In genomic region chrX:108312938-108313337, GRCh38 we compare ENCODE assay signal across 8 cellular contexts.
DNase-seq lines count a peak whose midpoint lies in the region; ATAC-seq and TF ChIP-seq lines count a peak whose summit lies in the region.

No MANE protein-coding gene starts in this region.

- peak overlapping the region; percentile 48; the same call in 1 of the 2 replicates for H3K27ac Mint-ChIP-seq in HFFc6
- H3K27ac Mint-ChIP-seq in CD4-positive, alpha-beta memory T cell = no peak overlapping the region

- peak overlapping the region; percentile 96 for H3K27ac ChIP-seq in ACC112 (ENCODE audit: low read depth, low read length)
- H3K27ac ChIP-seq in CD4-positive, alpha-beta memory T cell (ENCODE audit: low read depth, low read length) = no peak overlapping the region

- no peaks in the 10 kb centered on the region for H3K27me3 ChIP-seq in ACC112 (ENCODE audit: insufficient read depth, low read length)
- H3K27me3 ChIP-seq in CD4-positive, alpha-beta memory T cell (ENCODE audit: insufficient read depth, low read length) = no peaks in the 10 kb centered on the region

- H2AFZ ChIP-seq in ACC112 (ENCODE audit: low read length, unreplicated experiment) = no peak overlapping the region

- ATAC-seq in left ventricle myocardium superior (peak; percentile 98), GM21717 (IDR thresholded peaks at IDR 0.05; ENCODE audit: unreplicated experiment) (no peak), HG03095 (IDR thresholded peaks at IDR 0.05; ENCODE audit: unreplicated experiment) (no peak)

- no peaks in the 10 kb centered on the region; the same call in 1 of the 2 replicates for H3K27me3 Mint-ChIP-seq in HFFc6 (ENCODE audit: insufficient read depth)
- peaks cover 0 to 1% of the 10 kb centered on the region in 2 donors for H3K27me3 Mint-ChIP-seq in CD4-positive, alpha-beta memory T cell

- CTCF ChIA-PET in CD4-positive, alpha-beta memory T cell (lab: Charles Lee; ENCODE audit: partially characterized antibody) = no interaction called here

- peaks cover 41% of the 10 kb centered on the region for H3K4me1 ChIP-seq in ACC112 (ENCODE audit: control insufficient read depth, insufficient read depth, low read length, unreplicated experiment)
- H3K4me1 ChIP-seq in CD4-positive, alpha-beta memory T cell (ENCODE audit: insufficient read depth, low read length) = no peaks in the 10 kb centered on the region

- no peak overlapping the region for H3K4me3 Mint-ChIP-seq in HFFc6
- no peak overlapping the region for H3K4me3 Mint-ChIP-seq in CD4-positive, alpha-beta memory T cell

- H3K79me2 ChIP-seq in ACC112 (ENCODE audit: control insufficient read depth, insufficient read depth, low read length, unreplicated experiment) = no peaks in the 10 kb centered on the region

- no peak for TF ChIP-seq CTCF in HFFc6 (IDR thresholded peaks at IDR 0.05)

- POLR2A ChIA-PET in CD4-positive, alpha-beta memory T cell (lab: Charles Lee; ENCODE audit: partially characterized antibody) = no interaction called here

- H3K36me3 ChIP-seq in ACC112 (ENCODE audit: insufficient read depth, low read length) = no peaks in the 10 kb centered on the region
- no peaks in the 10 kb centered on the region for H3K36me3 ChIP-seq in CD4-positive, alpha-beta memory T cell (ENCODE audit: insufficient read depth, low read length)

- H3K4me3 ChIP-seq in ACC112 (ENCODE audit: low read depth, low read length) = no peak overlapping the region
- H3K4me3 ChIP-seq in CD4-positive, alpha-beta memory T cell (ENCODE audit: low read length in 2 of 2) = no peak overlapping the region

- DNase-seq in HFFc6 (peak; percentile 41), T1000 (lab: John Stamatoyannopoulos, UW) (peak; percentile 7), left ventricle myocardium superior (peak; percentile 52), SKM-1 treated with dmso at 0.1 percent for 144 hours (lab: John Stamatoyannopoulos, UW; ENCODE audit: unreplicated experiment) (no peak)
- no peak for DNase-seq in CD4-positive, alpha-beta memory T cell

- H3K4me1 Mint-ChIP-seq in HFFc6 (ENCODE audit: low read depth) = peaks cover 31% of the 10 kb centered on the region; the same call in 1 of the 2 replicates
- H3K4me1 Mint-ChIP-seq in CD4-positive, alpha-beta memory T cell = no peaks in the 10 kb centered on the region

- intact Hi-C loops in left ventricle myocardium superior (cut with micrococcal nuclease) = no loop called here
- intact Hi-C loops in CD4-positive, alpha-beta memory T cell (cut with micrococcal nuclease) = no loop called here

- H3K9me3 Mint-ChIP-seq in HFFc6 = 0 out of 2 replicates have a peak, but pooled peaks cover 4% of the 10 kb centered on the region
- H3K9me3 Mint-ChIP-seq in CD4-positive, alpha-beta memory T cell = no peaks in the 10 kb centered on the region

- no peaks in the 10 kb centered on the region for H3K9me3 ChIP-seq in CD4-positive, alpha-beta memory T cell (ENCODE audit: control insufficient read depth in 1 of 2, low read length in 2 of 2)

- H3K36me3 Mint-ChIP-seq in HFFc6 (ENCODE audit: low read depth) = no peaks in the 10 kb centered on the region
- no peaks in the 10 kb centered on the region for H3K36me3 Mint-ChIP-seq in CD4-positive, alpha-beta memory T cell

Comparison
In these comparisons a context has a peak if more than half of its experiments do, and no peak if none do; other contexts are left out.
1. DNase-seq: peak in HFFc6 (single experiment), T1000 (single experiment) and left ventricle myocardium superior (single experiment); none in CD4-positive, alpha-beta memory T cell (0 of 5) and SKM-1 treated with dmso at 0.1 percent for 144 hours (single experiment).